In the genomic region with DNA sequence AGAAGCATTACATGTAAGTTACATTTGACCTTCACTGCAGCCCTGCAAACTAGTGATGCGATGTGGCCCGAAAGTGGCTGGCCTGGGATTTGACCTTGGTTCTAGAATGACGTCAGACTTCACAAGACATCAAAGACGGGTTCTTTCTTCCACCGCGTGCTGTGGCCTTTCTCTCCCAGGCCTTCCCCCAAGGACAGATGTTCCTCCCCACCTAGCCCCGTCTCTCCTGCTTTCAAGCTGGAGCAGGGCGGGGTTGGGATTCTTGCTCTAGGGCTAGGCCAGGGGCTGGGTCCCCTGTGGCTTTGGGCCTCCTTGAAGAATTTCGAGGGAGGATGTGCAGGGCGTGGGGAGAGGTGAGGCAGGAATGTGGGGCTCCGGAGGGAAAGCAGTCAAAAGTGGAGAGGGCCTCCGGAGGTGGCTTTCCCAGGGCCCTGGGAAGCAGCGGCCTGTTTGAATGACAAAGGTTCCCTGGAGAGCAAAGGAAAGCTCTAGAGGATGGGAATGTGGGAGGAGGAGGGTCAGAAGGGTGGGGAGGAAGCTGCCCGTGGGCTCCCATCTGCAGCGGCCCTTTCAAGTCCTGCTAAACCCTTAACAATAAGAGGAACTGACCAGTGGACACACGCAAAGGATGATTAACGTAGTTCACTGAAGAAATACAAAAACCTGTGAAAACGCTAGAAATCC, we compare ENCODE assay signal across 1 cellular context.
TF ChIP-seq lines count a peak whose summit lies in the region.

No MANE protein-coding gene starts in this region.

TF ChIP-seq in HepG2, 621 proteins besides CTCF, POLR2A, EP300 and RAD21 (continued from another document and continues in another):
- TF ChIP-seq, protein P1, sequence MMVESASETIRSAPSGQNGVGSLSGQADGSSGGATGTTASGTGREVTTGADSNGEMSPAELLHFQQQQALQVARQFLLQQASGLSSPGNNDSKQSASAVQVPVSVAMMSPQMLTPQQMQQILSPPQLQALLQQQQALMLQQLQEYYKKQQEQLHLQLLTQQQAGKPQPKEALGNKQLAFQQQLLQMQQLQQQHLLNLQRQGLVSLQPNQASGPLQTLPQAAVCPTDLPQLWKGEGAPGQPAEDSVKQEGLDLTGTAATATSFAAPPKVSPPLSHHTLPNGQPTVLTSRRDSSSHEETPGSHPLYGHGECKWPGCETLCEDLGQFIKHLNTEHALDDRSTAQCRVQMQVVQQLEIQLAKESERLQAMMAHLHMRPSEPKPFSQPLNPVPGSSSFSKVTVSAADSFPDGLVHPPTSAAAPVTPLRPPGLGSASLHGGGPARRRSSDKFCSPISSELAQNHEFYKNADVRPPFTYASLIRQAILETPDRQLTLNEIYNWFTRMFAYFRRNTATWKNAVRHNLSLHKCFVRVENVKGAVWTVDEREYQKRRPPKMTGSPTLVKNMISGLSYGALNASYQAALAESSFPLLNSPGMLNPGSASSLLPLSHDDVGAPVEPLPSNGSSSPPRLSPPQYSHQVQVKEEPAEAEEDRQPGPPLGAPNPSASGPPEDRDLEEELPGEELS (CRISPR knock-in tag; IDR thresholded peaks at IDR 0.05) = no peak
- no peak for TF ChIP-seq SIN3A (IDR thresholded peaks at IDR 0.05; ENCODE audit: borderline replicate concordance, low read depth, low read length)
- no peak for TF ChIP-seq THYN1 (CRISPR knock-in tag; IDR thresholded peaks at IDR 0.05; ENCODE audit: borderline replicate concordance, low read depth)
- TF ChIP-seq KDM3A (CRISPR knock-in tag; IDR thresholded peaks at IDR 0.05; ENCODE audit: low read depth) = 0 out of 2 replicates have a peak, but pooled peaks have one; percentile 47
- TF ChIP-seq SAFB2 (CRISPR knock-in tag; IDR thresholded peaks at IDR 0.05; ENCODE audit: borderline replicate concordance, low read depth) = no peak
- TF ChIP-seq CEBPG (CRISPR knock-in tag; IDR thresholded peaks at IDR 0.05) = no peak
- no peak for TF ChIP-seq MEF2D (CRISPR knock-in tag; IDR thresholded peaks at IDR 0.05)
- no peak for TF ChIP-seq ZNF558 (CRISPR knock-in tag; IDR thresholded peaks at IDR 0.05; ENCODE audit: borderline replicate concordance)
- TF ChIP-seq ZKSCAN5 (CRISPR knock-in tag; IDR thresholded peaks at IDR 0.05) = no peak
- no peak for TF ChIP-seq ZNF704 (CRISPR knock-in tag; IDR thresholded peaks at IDR 0.05; ENCODE audit: borderline replicate concordance)
- no peak for TF ChIP-seq ZNF782 (CRISPR knock-in tag; IDR thresholded peaks at IDR 0.05; ENCODE audit: borderline replicate concordance)
- no peak for TF ChIP-seq ZNF567 (CRISPR knock-in tag; IDR thresholded peaks at IDR 0.05; ENCODE audit: borderline replicate concordance)
- TF ChIP-seq ZNF652 (CRISPR knock-in tag; IDR thresholded peaks at IDR 0.05; ENCODE audit: borderline replicate concordance, low read depth) = 0 out of 2 replicates have a peak, but pooled peaks have one; percentile 18
- TF ChIP-seq, protein P2, sequence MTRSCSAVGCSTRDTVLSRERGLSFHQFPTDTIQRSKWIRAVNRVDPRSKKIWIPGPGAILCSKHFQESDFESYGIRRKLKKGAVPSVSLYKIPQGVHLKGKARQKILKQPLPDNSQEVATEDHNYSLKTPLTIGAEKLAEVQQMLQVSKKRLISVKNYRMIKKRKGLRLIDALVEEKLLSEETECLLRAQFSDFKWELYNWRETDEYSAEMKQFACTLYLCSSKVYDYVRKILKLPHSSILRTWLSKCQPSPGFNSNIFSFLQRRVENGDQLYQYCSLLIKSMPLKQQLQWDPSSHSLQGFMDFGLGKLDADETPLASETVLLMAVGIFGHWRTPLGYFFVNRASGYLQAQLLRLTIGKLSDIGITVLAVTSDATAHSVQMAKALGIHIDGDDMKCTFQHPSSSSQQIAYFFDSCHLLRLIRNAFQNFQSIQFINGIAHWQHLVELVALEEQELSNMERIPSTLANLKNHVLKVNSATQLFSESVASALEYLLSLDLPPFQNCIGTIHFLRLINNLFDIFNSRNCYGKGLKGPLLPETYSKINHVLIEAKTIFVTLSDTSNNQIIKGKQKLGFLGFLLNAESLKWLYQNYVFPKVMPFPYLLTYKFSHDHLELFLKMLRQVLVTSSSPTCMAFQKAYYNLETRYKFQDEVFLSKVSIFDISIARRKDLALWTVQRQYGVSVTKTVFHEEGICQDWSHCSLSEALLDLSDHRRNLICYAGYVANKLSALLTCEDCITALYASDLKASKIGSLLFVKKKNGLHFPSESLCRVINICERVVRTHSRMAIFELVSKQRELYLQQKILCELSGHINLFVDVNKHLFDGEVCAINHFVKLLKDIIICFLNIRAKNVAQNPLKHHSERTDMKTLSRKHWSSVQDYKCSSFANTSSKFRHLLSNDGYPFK (CRISPR knock-in tag; IDR thresholded peaks at IDR 0.05; ENCODE audit: borderline replicate concordance) = no peak
- TF ChIP-seq HDAC1 (CRISPR knock-in tag; IDR thresholded peaks at IDR 0.05) = no peak
- TF ChIP-seq YEATS4 (CRISPR knock-in tag; IDR thresholded peaks at IDR 0.05; ENCODE audit: borderline replicate concordance) = no peak
- TF ChIP-seq KLF9 (CRISPR knock-in tag; IDR thresholded peaks at IDR 0.05; ENCODE audit: low read depth) = no peak
- no peak for TF ChIP-seq SMAD9 (CRISPR knock-in tag; IDR thresholded peaks at IDR 0.05)
- 0 out of 2 replicates have a peak, but pooled peaks have one; percentile 7 for TF ChIP-seq ZNF644 (CRISPR knock-in tag; IDR thresholded peaks at IDR 0.05; ENCODE audit: low read depth)
- no peak for TF ChIP-seq ZNF788 (CRISPR knock-in tag; IDR thresholded peaks at IDR 0.05; ENCODE audit: borderline replicate concordance)
- TF ChIP-seq ATF1 (CRISPR knock-in tag; IDR thresholded peaks at IDR 0.05) = no peak; the same call in 1 of the 2 replicates
- TF ChIP-seq, protein P3, sequence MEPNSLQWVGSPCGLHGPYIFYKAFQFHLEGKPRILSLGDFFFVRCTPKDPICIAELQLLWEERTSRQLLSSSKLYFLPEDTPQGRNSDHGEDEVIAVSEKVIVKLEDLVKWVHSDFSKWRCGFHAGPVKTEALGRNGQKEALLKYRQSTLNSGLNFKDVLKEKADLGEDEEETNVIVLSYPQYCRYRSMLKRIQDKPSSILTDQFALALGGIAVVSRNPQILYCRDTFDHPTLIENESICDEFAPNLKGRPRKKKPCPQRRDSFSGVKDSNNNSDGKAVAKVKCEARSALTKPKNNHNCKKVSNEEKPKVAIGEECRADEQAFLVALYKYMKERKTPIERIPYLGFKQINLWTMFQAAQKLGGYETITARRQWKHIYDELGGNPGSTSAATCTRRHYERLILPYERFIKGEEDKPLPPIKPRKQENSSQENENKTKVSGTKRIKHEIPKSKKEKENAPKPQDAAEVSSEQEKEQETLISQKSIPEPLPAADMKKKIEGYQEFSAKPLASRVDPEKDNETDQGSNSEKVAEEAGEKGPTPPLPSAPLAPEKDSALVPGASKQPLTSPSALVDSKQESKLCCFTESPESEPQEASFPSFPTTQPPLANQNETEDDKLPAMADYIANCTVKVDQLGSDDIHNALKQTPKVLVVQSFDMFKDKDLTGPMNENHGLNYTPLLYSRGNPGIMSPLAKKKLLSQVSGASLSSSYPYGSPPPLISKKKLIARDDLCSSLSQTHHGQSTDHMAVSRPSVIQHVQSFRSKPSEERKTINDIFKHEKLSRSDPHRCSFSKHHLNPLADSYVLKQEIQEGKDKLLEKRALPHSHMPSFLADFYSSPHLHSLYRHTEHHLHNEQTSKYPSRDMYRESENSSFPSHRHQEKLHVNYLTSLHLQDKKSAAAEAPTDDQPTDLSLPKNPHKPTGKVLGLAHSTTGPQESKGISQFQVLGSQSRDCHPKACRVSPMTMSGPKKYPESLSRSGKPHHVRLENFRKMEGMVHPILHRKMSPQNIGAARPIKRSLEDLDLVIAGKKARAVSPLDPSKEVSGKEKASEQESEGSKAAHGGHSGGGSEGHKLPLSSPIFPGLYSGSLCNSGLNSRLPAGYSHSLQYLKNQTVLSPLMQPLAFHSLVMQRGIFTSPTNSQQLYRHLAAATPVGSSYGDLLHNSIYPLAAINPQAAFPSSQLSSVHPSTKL (CRISPR knock-in tag; IDR thresholded peaks at IDR 0.05) = peak; percentile 71
- no peak for TF ChIP-seq ESRRA (CRISPR knock-in tag; IDR thresholded peaks at IDR 0.05; ENCODE audit: low read depth)
- TF ChIP-seq ZNF850 (CRISPR knock-in tag; conservative IDR thresholded peaks at IDR 0.05) = no peak
- TF ChIP-seq RCOR2 (CRISPR knock-in tag; IDR thresholded peaks at IDR 0.05) = peak; percentile 57
- no peak for TF ChIP-seq CBX5 (CRISPR knock-in tag; IDR thresholded peaks at IDR 0.05; ENCODE audit: borderline replicate concordance)
- no peak for TF ChIP-seq GTF3A (CRISPR knock-in tag; conservative IDR thresholded peaks at IDR 0.05)
- TF ChIP-seq ZNF660 (CRISPR knock-in tag; IDR thresholded peaks at IDR 0.05; ENCODE audit: borderline replicate concordance, low read depth) = no peak
- no peak for TF ChIP-seq PITX1 (CRISPR knock-in tag; IDR thresholded peaks at IDR 0.05)
- no peak for TF ChIP-seq RNF219 (CRISPR knock-in tag; IDR thresholded peaks at IDR 0.05)
- TF ChIP-seq ZNF773 (CRISPR knock-in tag; IDR thresholded peaks at IDR 0.05; ENCODE audit: borderline replicate concordance) = no peak
- TF ChIP-seq ZNF17 (CRISPR knock-in tag; IDR thresholded peaks at IDR 0.05) = no peak
- no peak for TF ChIP-seq MEIS2 (CRISPR knock-in tag; IDR thresholded peaks at IDR 0.05)
- no peak for TF ChIP-seq FOXM1 (CRISPR knock-in tag; IDR thresholded peaks at IDR 0.05)
- no peak for TF ChIP-seq NPAS2 (CRISPR knock-in tag; IDR thresholded peaks at IDR 0.05; ENCODE audit: borderline replicate concordance)
- TF ChIP-seq, protein P4, sequence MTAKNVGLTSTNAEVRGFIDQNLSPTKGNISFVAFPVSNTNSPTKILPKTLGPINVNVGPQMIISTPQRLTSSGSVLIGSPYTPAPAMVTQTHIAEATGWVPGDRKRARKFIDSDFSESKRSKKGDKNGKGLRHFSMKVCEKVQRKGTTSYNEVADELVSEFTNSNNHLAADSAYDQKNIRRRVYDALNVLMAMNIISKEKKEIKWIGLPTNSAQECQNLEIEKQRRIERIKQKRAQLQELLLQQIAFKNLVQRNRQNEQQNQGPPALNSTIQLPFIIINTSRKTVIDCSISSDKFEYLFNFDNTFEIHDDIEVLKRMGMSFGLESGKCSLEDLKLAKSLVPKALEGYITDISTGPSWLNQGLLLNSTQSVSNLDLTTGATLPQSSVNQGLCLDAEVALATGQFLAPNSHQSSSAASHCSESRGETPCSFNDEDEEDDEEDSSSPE (CRISPR knock-in tag; IDR thresholded peaks at IDR 0.05) = no peak
- TF ChIP-seq ZNF543 (CRISPR knock-in tag; IDR thresholded peaks at IDR 0.05) = no peak
- TF ChIP-seq ZNF607 (CRISPR knock-in tag; IDR thresholded peaks at IDR 0.05; ENCODE audit: borderline replicate concordance) = no peak
- no peak for TF ChIP-seq MTA3 (CRISPR knock-in tag; IDR thresholded peaks at IDR 0.05)
- no peak for TF ChIP-seq RBAK (CRISPR knock-in tag; IDR thresholded peaks at IDR 0.05)
- TF ChIP-seq SALL2 (CRISPR knock-in tag; IDR thresholded peaks at IDR 0.05) = no peak
- no peak for TF ChIP-seq GMEB2 (CRISPR knock-in tag; IDR thresholded peaks at IDR 0.05; ENCODE audit: low read depth)
- no peak for TF ChIP-seq ZNF160 (CRISPR knock-in tag; IDR thresholded peaks at IDR 0.05)
- 0 out of 2 replicates have a peak, but pooled peaks have one; percentile 15 for TF ChIP-seq NR2F6 (IDR thresholded peaks at IDR 0.05)
- peak; percentile 51; the same call in 1 of the 2 replicates for TF ChIP-seq NR2F6 (CRISPR knock-in tag; IDR thresholded peaks at IDR 0.05)
- TF ChIP-seq FOXK2 (IDR thresholded peaks at IDR 0.05) = no peak
- TF ChIP-seq RARA (CRISPR knock-in tag; IDR thresholded peaks at IDR 0.05) = peak; percentile 74
- no peak for TF ChIP-seq ZNF180 (CRISPR knock-in tag; IDR thresholded peaks at IDR 0.05; ENCODE audit: borderline replicate concordance, low read depth)
- TF ChIP-seq ZBTB7A (CRISPR knock-in tag; IDR thresholded peaks at IDR 0.05) = no peak
- TF ChIP-seq, protein P5, sequence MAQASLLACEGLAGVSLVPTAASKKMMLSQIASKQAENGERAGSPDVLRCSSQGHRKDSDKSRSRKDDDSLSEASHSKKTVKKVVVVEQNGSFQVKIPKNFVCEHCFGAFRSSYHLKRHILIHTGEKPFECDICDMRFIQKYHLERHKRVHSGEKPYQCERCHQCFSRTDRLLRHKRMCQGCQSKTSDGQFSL (CRISPR knock-in tag; IDR thresholded peaks at IDR 0.05) = no peak
- no peak for TF ChIP-seq IRF1 (CRISPR knock-in tag; IDR thresholded peaks at IDR 0.05; ENCODE audit: low read depth)
